Comparison of ENCODE assay signal across 10 cellular contexts in genomic region chrX:135522878-135523693, GRCh38. TPM values are rescaled to one million over a fixed set of nuclear protein-coding genes. Genes with fewer than 3 reads are reported as not detected.
A peak's percentile ranks its signal among the peaks of the same experiment; 100 is the strongest.
DNase-seq lines count a peak whose midpoint lies in the region; ATAC-seq, FAIRE-seq and TF ChIP-seq lines count a peak whose summit lies in the region.
"Had no signal": no experiment of that assay in that cellular context is flagged by ENCODE, and none has a peak within 500 bp of the region (broad histone marks: within the 10 kb centered on the region; RNA-seq: fewer than 3 reads in every experiment).

No MANE protein-coding gene starts in this region.

- H3K9me1 ChIP-seq in K562 (ENCODE audit: control insufficient read depth, insufficient read depth, low read length), result no peaks in the 10 kb centered on the region

- TF ChIP-seq RAD21 in K562 (CRISPR knock-in tag; conservative IDR thresholded peaks at IDR 0.05 in 1 of 2, IDR thresholded peaks at IDR 0.05 in 1 of 2), result no peak

- POLR2A ChIA-PET in CD4-positive, alpha-beta memory T cell (lab: Charles Lee; ENCODE audit: partially characterized antibody), result interaction anchor here (1.1 to 3.1 kb wide), 3 partner anchors 14 to 451 kb away, joined by 3 to 13 read pairs (median 6); partner anchors contain the start of gene MMGT1
- POLR2A ChIA-PET in K562 (lab: Yijun Ruan, JAX), result interaction anchor here (1.2 to 2.6 kb wide), 2 partner anchors 9 to 29 kb away, joined by 4 to 11 read pairs; no protein-coding TSS in a partner anchor

- peak overlapping the region; percentile 81 to 99 (median 92) for H3K4me3 Mint-ChIP-seq in CD4-positive, alpha-beta memory T cell
- H3K4me3 Mint-ChIP-seq in natural killer cell treated with Interleukin-12 subunit alpha and Interleukin-12 subunit beta and Interleukin-15 and Interleukin-18, amount 100 ng/mL, for 72 hours, result peak overlapping the region; percentile 89

- 7% methylated on average over 14 of the region's 20 CpGs for WGBS in K562 (ENCODE audit: insufficient coverage, low coverage, missing lambda C conversion rate)

- TF ChIP-seq CTCF in K562 (IDR thresholded peaks at IDR 0.05 in 2 of 3, conservative IDR thresholded peaks at IDR 0.05 in 1 of 3; ENCODE audit: insufficient read depth in 2 of 3, low read depth in 1 of 3, low read length in 3 of 3), result no peak

- H3K9me3 Mint-ChIP-seq in CD4-positive, alpha-beta memory T cell, result peaks cover 0 to 5% (median 0%) of the 10 kb centered on the region in 8 donors
- H3K9me3 Mint-ChIP-seq in natural killer cell treated with Interleukin-12 subunit alpha and Interleukin-12 subunit beta and Interleukin-15 and Interleukin-18, amount 100 ng/mL, for 72 hours, result no peaks in the 10 kb centered on the region

- TSS peak; percentile 46 for BruUV-seq in K562 (replicated peaks; lab: Mats Ljungman, UMichigan)

- no peak for TF ChIP-seq POLR2A in K562 (conservative IDR thresholded peaks at IDR 0.05)

- no peak for TF ChIP-seq EP300 in K562 (IDR thresholded peaks at IDR 0.05; ENCODE audit: low read length)

- peak overlapping the region; percentile 81 for H3K9ac ChIP-seq in Karpas-422 (ENCODE audit: low read length)
- H3K9ac ChIP-seq in K562 (ENCODE audit: insufficient read depth in 1 of 2, low read depth in 2 of 2, low read length in 2 of 2), result peak overlapping the region in 1 of 2 experiments; percentile 81; a peak in 2 of 4 replicates

- in situ Hi-C loops in K562 (cut with MboI), result no loop called here

- H2AFZ ChIP-seq in Karpas-422 (ENCODE audit: low read length) (no peak overlapping the region), K562 (ENCODE audit: low read depth, low read length) (peak overlapping the region; percentile 77)

- H3K27ac Mint-ChIP-seq in CD4-positive, alpha-beta memory T cell, result peak overlapping the region; percentile 63 to 99 (median 94)
- peak overlapping the region; percentile 87 for H3K27ac Mint-ChIP-seq in natural killer cell treated with Interleukin-12 subunit alpha and Interleukin-12 subunit beta and Interleukin-15 and Interleukin-18, amount 100 ng/mL, for 72 hours

- H3K4me3 ChIP-seq in CD4-positive, alpha-beta memory T cell (ENCODE audit: low read length in 2 of 2), result peak overlapping the region; percentile 57 to 58
- H3K4me3 ChIP-seq in Karpas-422 (ENCODE audit: low read length) (peak overlapping the region; percentile 77), K562 (peak overlapping the region; percentile 82)

- peaks cover 49% of the 10 kb centered on the region for H3K4me1 ChIP-seq in CD4-positive, alpha-beta memory T cell (ENCODE audit: insufficient read depth, low read length)
- peaks cover 14% of the 10 kb centered on the region for H3K4me1 ChIP-seq in Karpas-422 (ENCODE audit: low read length)
- H3K4me1 ChIP-seq in K562 (replicated peaks in 1 of 2; ENCODE audit: control insufficient read depth in 2 of 2, insufficient read depth in 2 of 2, low read length in 2 of 2), result peaks cover 3 to 24% of the 10 kb centered on the region in 2 experiments; a peak in 3 of 5 replicates

- peak; percentile 15 for FAIRE-seq in K562 (lab: Jason Lieb, UNC)

- H3K9me3 ChIP-seq in CD4-positive, alpha-beta memory T cell (ENCODE audit: control insufficient read depth in 1 of 2, low read length in 2 of 2), result no peaks in the 10 kb centered on the region
- H3K9me3 ChIP-seq in Karpas-422 (ENCODE audit: low read length) (no peaks in the 10 kb centered on the region), K562 (replicated peaks; ENCODE audit: control insufficient read depth, insufficient read depth, low read depth, low read length) (no peaks in the 10 kb centered on the region)
- H3K9me3 ChIP-seq: SJSA1 had no signal

- peak in 1 of 5 donors; percentile 11 for DNase-seq in CD4-positive, alpha-beta memory T cell
- no peak for DNase-seq in Karpas-422
- no peak for DNase-seq in K562 (ENCODE audit: extremely low read depth in 1 of 4, low spot score in 3 of 4)
- DNase-seq in natural killer cell treated with Interleukin-12 subunit alpha and Interleukin-12 subunit beta and Interleukin-15 and Interleukin-18, amount 100 ng/mL, for 72 hours (ENCODE audit: low spot score), result no peak
- no peak for DNase-seq in AG08396 (ENCODE audit: low spot score)
- DNase-seq in stimulated activated CD8-positive, alpha-beta memory T cell treated with anti-CD3 and anti-CD28 coated beads, Interleukin-4, amount 100 ng/mL, for 48 hours, result no peak
- DNase-seq: left ventricle myocardium superior had no signal

- ATAC-seq in K562 (no peak), GM21526 (IDR thresholded peaks at IDR 0.05; ENCODE audit: low FRiP score, unreplicated experiment) (no peak), HG03039 (IDR thresholded peaks at IDR 0.05; ENCODE audit: unreplicated experiment) (no peak)
- ATAC-seq in natural killer cell treated with Interleukin-12 subunit alpha and Interleukin-12 subunit beta and Interleukin-15 and Interleukin-18, amount 100 ng/mL, for 72 hours, result no peak
- ATAC-seq: left ventricle myocardium superior had no signal

- H3K79me2 ChIP-seq in Karpas-422 (ENCODE audit: low read length) (peaks cover 55% of the 10 kb centered on the region), K562 (ENCODE audit: control insufficient read depth, insufficient read depth, low read length) (peaks cover 66% of the 10 kb centered on the region)

- CTCF ChIA-PET in CD4-positive, alpha-beta memory T cell (lab: Charles Lee; ENCODE audit: partially characterized antibody), result interaction anchor here (1.5 to 1.9 kb wide), 3 partner anchors 13 to 48 kb away, joined by 4 to 8 read pairs (median 6); no protein-coding TSS in a partner anchor
- CTCF ChIA-PET in K562 (lab: Yijun Ruan, JAX; ENCODE audit: low intra/inter-chr PET ratio), result no interaction called here

- intact Hi-C loops in CD4-positive, alpha-beta memory T cell (cut with micrococcal nuclease), result loop anchor here (5.0 to 10.0 kb wide), 2 partner anchors 52 to 716 kb away; a partner anchor contains a TSS
- intact Hi-C loops in K562 (cut with micrococcal nuclease), result no loop called here

- H3K4me1 Mint-ChIP-seq in CD4-positive, alpha-beta memory T cell, result peaks cover 28 to 67% (median 44%) of the 10 kb centered on the region in 4 donors
- peaks cover 23 to 41% of the 10 kb centered on the region in 2 donors for H3K4me1 Mint-ChIP-seq in natural killer cell treated with Interleukin-12 subunit alpha and Interleukin-12 subunit beta and Interleukin-15 and Interleukin-18, amount 100 ng/mL, for 72 hours (ENCODE audit: low read depth in 2 of 2)

- H3K27me3 Mint-ChIP-seq in CD4-positive, alpha-beta memory T cell, result peaks cover 0 to 2% of the 10 kb centered on the region in 2 donors
- H3K27me3 Mint-ChIP-seq in natural killer cell treated with Interleukin-12 subunit alpha and Interleukin-12 subunit beta and Interleukin-15 and Interleukin-18, amount 100 ng/mL, for 72 hours, result peaks cover 0 to 8% of the 10 kb centered on the region in 2 donors

- peaks cover 0 to 15% of the 10 kb centered on the region in 2 donors for H3K36me3 Mint-ChIP-seq in CD4-positive, alpha-beta memory T cell
- H3K36me3 Mint-ChIP-seq in natural killer cell treated with Interleukin-12 subunit alpha and Interleukin-12 subunit beta and Interleukin-15 and Interleukin-18, amount 100 ng/mL, for 72 hours, result peaks cover 7% of the 10 kb centered on the region

- no peaks in the 10 kb centered on the region for H4K20me1 ChIP-seq in Karpas-422 (ENCODE audit: insufficient read depth, low read depth, low read length)
- no peaks in the 10 kb centered on the region for H4K20me1 ChIP-seq in K562 (replicated peaks; ENCODE audit: control insufficient read depth, insufficient read depth, low read length)

- H3K27ac ChIP-seq in CD4-positive, alpha-beta memory T cell (ENCODE audit: low read depth, low read length), result peak overlapping the region; percentile 67
- H3K27ac ChIP-seq in Karpas-422 (ENCODE audit: low read length) (no peak overlapping the region), K562 (ENCODE audit: extremely low read depth, low read depth, low read length) (peak overlapping the region; percentile 93)

- no peaks in the 10 kb centered on the region for H3K36me3 ChIP-seq in CD4-positive, alpha-beta memory T cell (ENCODE audit: insufficient read depth, low read length)
- H3K36me3 ChIP-seq in Karpas-422 (ENCODE audit: insufficient read depth, low read length), result no peaks in the 10 kb centered on the region
- peaks cover 18% of the 10 kb centered on the region; the same call in 2 of the 3 replicates for H3K36me3 ChIP-seq in K562 (ENCODE audit: control insufficient read depth, insufficient read depth, low read length)
- H3K36me3 ChIP-seq: SJSA1 had no signal

- H3K27me3 ChIP-seq in CD4-positive, alpha-beta memory T cell (ENCODE audit: insufficient read depth, low read length), result no peaks in the 10 kb centered on the region
- H3K27me3 ChIP-seq in Karpas-422 (ENCODE audit: low read length) (no peaks in the 10 kb centered on the region), K562 (ENCODE audit: control insufficient read depth in 2 of 2, insufficient read depth in 2 of 2, low read length in 2 of 2) (no peaks in the 10 kb centered on the region)
- H3K27me3 ChIP-seq: SJSA1 had no signal

- H3K4me2 ChIP-seq in Karpas-422 (ENCODE audit: low read depth, low read length, poor library complexity, severe bottlenecking) (peak overlapping the region; percentile 93), K562 (ENCODE audit: insufficient read depth, low read length) (peak overlapping the region; percentile 94)

- H3K9me2 ChIP-seq in Karpas-422 (replicated peaks; ENCODE audit: insufficient read depth, low read length), result no peaks in the 10 kb centered on the region

RNA-seq across cellular contexts. Expression of gene INTS6L, which starts 2.6 kb away (rescaled TPM):
- 10 to 100 TPM; 43.7 to 46.0 TPM for total RNA-seq in CD4-positive, alpha-beta memory T cell
- 1 to 10 TPM; 5.4 to 6.2 TPM for polyA plus RNA-seq in CD4-positive, alpha-beta memory T cell
- 17.7 and 31.1 TPM in 2 replicates for total RNA-seq in Karpas-422 (2014; rRNA removed; shearing (Covaris generic); ENCODE audit: low replicate concordance)
- 24.1 and 66.2 TPM in 2 replicates for total RNA-seq in K562 (2011; cell fraction: chromatin; rRNA removed; ENCODE audit: low replicate concordance)
- 14.2 and 18.3 TPM in 2 replicates for total RNA-seq in K562 (2011; cell fraction: nucleolus; rRNA removed)
- 26.8 and 37.5 TPM in 2 replicates for total RNA-seq in K562 (2011; cell fraction: nucleoplasm; rRNA removed)
- total RNA-seq in K562 (2014; rRNA removed) (16.0 and 17.1 TPM in 2 replicates), K562 (2014; rRNA removed; fragmentation: Illumina TruSeq; extraction: Trizol) (21.9 and 22.7 TPM in 2 replicates), K562 (2015; rRNA removed; fragmentation: Illumina TruSeq; extraction: Trizol) (42.0 and 44.9 TPM in 2 replicates), K562 (2021) (17.8 and 19.7 TPM in 2 replicates)
- polyA plus RNA-seq in K562 (2011; rRNA removed) (29.6 and 41.7 TPM in 2 replicates), K562 (2014; fragmentation: Illumina TruSeq; extraction: Trizol) (25.8 and 31.5 TPM in 2 replicates), K562 (2014; fragmentation: Nextera tagmentation; extraction: Ambion mirVana) (10 to 100 TPM in 1 of 2 experiments, 1 to 10 TPM in 1; 6.1 to 10.8 TPM), K562 (2014; rRNA removed) (32.1 and 40.5 TPM in 2 replicates)
- 7.1 and 10.3 TPM in 2 replicates for polyA plus RNA-seq in K562 (2011; cell fraction: cytosol; rRNA removed)
- polyA plus RNA-seq in K562 (2011; cell fraction: nucleus; rRNA removed), result 89.0 and 93.3 TPM in 2 replicates
- polyA plus RNA-seq in K562 (2012), result 19.6 and 20.4 TPM in 2 replicates
- 16.4 and 17.2 TPM in 2 replicates for polyA minus RNA-seq in K562 (2011; rRNA and poly(A)+ RNA removed)
- 6.3 and 6.6 TPM in 2 replicates for polyA minus RNA-seq in K562 (2011; cell fraction: cytosol; rRNA and poly(A)+ RNA removed)
- 24.9 and 33.8 TPM in 2 replicates for polyA minus RNA-seq in K562 (2011; cell fraction: nucleus; rRNA and poly(A)+ RNA removed)
- total RNA-seq in natural killer cell treated with Interleukin-12 subunit alpha and Interleukin-12 subunit beta and Interleukin-15 and Interleukin-18, amount 100 ng/mL, for 72 hours, result 10 to 100 TPM; 20.5 to 20.9 TPM
